ENCODE assay signal across 22 cellular contexts in genomic region chr16:86248325-86248905, GRCh38.
"Had no signal": no experiment of that assay in that cellular context is flagged by ENCODE, and none has a peak within 500 bp of the region (broad histone marks: within the 10 kb centered on the region; RNA-seq: fewer than 3 reads in every experiment).

No MANE protein-coding gene starts in this region.

- H3K9me3 ChIP-seq: ascending aorta, body of pancreas, Peyer's patch, SJCRH30, SK-N-SH had no signal

- H3K4me2 ChIP-seq: SK-N-SH had no signal

- H3K9ac ChIP-seq: SK-N-SH had no signal

- H3K4me1 ChIP-seq: ascending aorta, body of pancreas, Peyer's patch, SJCRH30 had no signal

- H3K36me3 ChIP-seq: ascending aorta, MG63, Peyer's patch, SJCRH30 had no signal

- H3K27ac ChIP-seq: ascending aorta, body of pancreas, Peyer's patch, RWPE1, SJCRH30 had no signal

- H3K4me3 ChIP-seq: ascending aorta, body of pancreas, MG63, Peyer's patch, SJCRH30 had no signal

- H3K27me3 ChIP-seq: ascending aorta, body of pancreas, MG63, Peyer's patch, SJCRH30 had no signal

- DNase-seq: activated CD4-positive, alpha-beta T cell treated with anti-CD3 and anti-CD28 coated beads for 48 hours; activated CD4-positive, alpha-beta T cell treated with anti-CD3 and anti-CD28 coated beads, Interleukin-2, amount 50 U/mL, for 48 hours; activated CD8-positive, alpha-beta memory T cell treated with anti-CD3 and anti-CD28 coated beads, Interleukin-2, amount 10 ng/mL, durations not matched to agents 7 days and 5 days; activated effector memory CD4-positive, alpha-beta T cell treated with Interleukin-2 at 50 U/mL for 16 hours; activated naive CD4-positive, alpha-beta T cell; activated T-cell treated with anti-CD3 and anti-CD28 coated beads, Interleukin-2, amount 50 U/mL, for 24 hours; body of pancreas; MG63; NCI-H1048; NCI-H146; NCI-H187 treated with DMSO at 0.1 percent for 48 hours; NCI-H2081 treated with DMSO at 0.1 percent for 48 hours; NCI-H446; NCI-H524; Right ventricle myocardium superior; SJCRH30; SK-N-SH; T-helper 1 cell had no signal

- ATAC-seq: activated CD4-positive, CD25-positive, alpha-beta regulatory T cell treated with anti-CD3 and anti-CD28 coated beads, Interleukin-2, amount 50 U/mL, for 24 hours; activated CD8-positive, alpha-beta memory T cell treated with anti-CD3 and anti-CD28 coated beads, Interleukin-2, amount 10 ng/mL, durations not matched to agents 7 days and 5 days; body of pancreas had no signal
